In genomic region chr11:119728226-119728626, GRCh38 we compare ENCODE assay signal across 7 cellular contexts. TPM values are rescaled to one million over a fixed set of nuclear protein-coding genes. Genes with fewer than 3 reads are reported as not detected.
A peak's percentile ranks its signal among the peaks of the same experiment; 100 is the strongest.
DNase-seq lines count a peak whose midpoint lies in the region; ATAC-seq and TF ChIP-seq lines count a peak whose summit lies in the region.

No MANE protein-coding gene starts in this region.

- H3K9ac ChIP-seq in KMS-11: peak overlapping the region; percentile 35; the same call in 1 of the 2 replicates

- H3K27me3 ChIP-seq in KMS-11 (ENCODE audit: insufficient read depth, low read depth): no peaks in the 10 kb centered on the region

- intact Hi-C loops in mucosa of descending colon (cut with DNase I, micrococcal nuclease): loop anchor here in 1 of 2 donors (5.0 kb wide), 1 partner anchor 61 kb away; no protein-coding TSS in a partner anchor

- DNase-seq in cardiac fibroblast (ENCODE audit: low read depth in 2 of 2) (peak in 1 of 2 donors; percentile 13), mucosa of descending colon (peak in 1 of 3 donors; percentile 64), inferior parietal cortex (ENCODE audit: extremely low spot score) (no peak), MV-4-11 (lab: John Stamatoyannopoulos, UW) (no peak), islet precursor cell (no peak)

- H2AFZ ChIP-seq in KMS-11 (ENCODE audit: low read depth): peak overlapping the region; percentile 26; the same call in 1 of the 2 replicates

- no peaks in the 10 kb centered on the region for H4K20me1 ChIP-seq in KMS-11 (ENCODE audit: insufficient read depth)

- H3K4me1 ChIP-seq in KMS-11 (ENCODE audit: low read depth, poor library complexity, severe bottlenecking) (peaks cover 12% of the 10 kb centered on the region), mucosa of descending colon (ENCODE audit: low read depth) (peaks cover 23% of the 10 kb centered on the region)

- peak overlapping the region; percentile 78 for H3K4me3 ChIP-seq in GM08714 (ENCODE audit: low read length)
- no peak overlapping the region for H3K4me3 ChIP-seq in KMS-11 (IDR thresholded peaks at IDR 0.05; ENCODE audit: insufficient read depth, low read depth, low read length)
- peak overlapping the region; percentile 63 to 66 for H3K4me3 ChIP-seq in cardiac fibroblast (replicated peaks in 1 of 2; ENCODE audit: low read depth in 2 of 2, low read length in 2 of 2)
- H3K4me3 ChIP-seq in mucosa of descending colon: peak overlapping the region; percentile 57

- TF ChIP-seq CTCF in KMS-11 (conservative IDR thresholded peaks at IDR 0.05; ENCODE audit: low read depth, low read length): no peak
- no peak for TF ChIP-seq CTCF in cardiac fibroblast (IDR thresholded peaks at IDR 0.05; ENCODE audit: low read depth, low read length)
- no peak for TF ChIP-seq CTCF in mucosa of descending colon (IDR thresholded peaks at IDR 0.05)

- peaks cover 18% of the 10 kb centered on the region; the same call in 1 of the 2 replicates for H3K79me2 ChIP-seq in KMS-11 (ENCODE audit: insufficient read depth, low read depth)

- H3K36me3 ChIP-seq in KMS-11 (ENCODE audit: insufficient read depth) (no peaks in the 10 kb centered on the region), mucosa of descending colon (ENCODE audit: low read depth) (no peaks in the 10 kb centered on the region)

- H3K4me2 ChIP-seq in KMS-11: peak overlapping the region; percentile 42; the same call in 1 of the 2 replicates

- no peaks in the 10 kb centered on the region for H3K9me3 ChIP-seq in mucosa of descending colon

- peak; percentile 2 for ATAC-seq in mucosa of descending colon

- H3K27ac ChIP-seq in KMS-11: no peak overlapping the region

RNA-seq across cellular contexts. Expression of gene NECTIN1, which starts 0.8 kb away (rescaled TPM):
- 10 to 100 TPM; 19.6 to 48.9 (median 45.1) TPM for total RNA-seq in mucosa of descending colon
